1 cellular context compared by ENCODE assay signal in genomic region chr1:207830788-207831187, GRCh38.
TF ChIP-seq lines count a peak whose summit lies in the region.

No MANE protein-coding gene starts in this region.

TF ChIP-seq in HepG2, 621 proteins besides CTCF, POLR2A, EP300 and RAD21 (continued from another document):
- no peak for TF ChIP-seq XBP1 (CRISPR knock-in tag; IDR thresholded peaks at IDR 0.05)
- TF ChIP-seq KMT2B (CRISPR knock-in tag; IDR thresholded peaks at IDR 0.05), result no peak
- TF ChIP-seq TOPORS (CRISPR knock-in tag; IDR thresholded peaks at IDR 0.05), result no peak
- no peak for TF ChIP-seq MLLT10 (CRISPR knock-in tag; IDR thresholded peaks at IDR 0.05)
- TF ChIP-seq HCFC1 (IDR thresholded peaks at IDR 0.05; ENCODE audit: low read depth, low read length), result no peak
- no peak for TF ChIP-seq ZNF589 (CRISPR knock-in tag; conservative IDR thresholded peaks at IDR 0.05)
- TF ChIP-seq MTA3 (CRISPR knock-in tag; IDR thresholded peaks at IDR 0.05), result no peak
